In the genomic region with DNA sequence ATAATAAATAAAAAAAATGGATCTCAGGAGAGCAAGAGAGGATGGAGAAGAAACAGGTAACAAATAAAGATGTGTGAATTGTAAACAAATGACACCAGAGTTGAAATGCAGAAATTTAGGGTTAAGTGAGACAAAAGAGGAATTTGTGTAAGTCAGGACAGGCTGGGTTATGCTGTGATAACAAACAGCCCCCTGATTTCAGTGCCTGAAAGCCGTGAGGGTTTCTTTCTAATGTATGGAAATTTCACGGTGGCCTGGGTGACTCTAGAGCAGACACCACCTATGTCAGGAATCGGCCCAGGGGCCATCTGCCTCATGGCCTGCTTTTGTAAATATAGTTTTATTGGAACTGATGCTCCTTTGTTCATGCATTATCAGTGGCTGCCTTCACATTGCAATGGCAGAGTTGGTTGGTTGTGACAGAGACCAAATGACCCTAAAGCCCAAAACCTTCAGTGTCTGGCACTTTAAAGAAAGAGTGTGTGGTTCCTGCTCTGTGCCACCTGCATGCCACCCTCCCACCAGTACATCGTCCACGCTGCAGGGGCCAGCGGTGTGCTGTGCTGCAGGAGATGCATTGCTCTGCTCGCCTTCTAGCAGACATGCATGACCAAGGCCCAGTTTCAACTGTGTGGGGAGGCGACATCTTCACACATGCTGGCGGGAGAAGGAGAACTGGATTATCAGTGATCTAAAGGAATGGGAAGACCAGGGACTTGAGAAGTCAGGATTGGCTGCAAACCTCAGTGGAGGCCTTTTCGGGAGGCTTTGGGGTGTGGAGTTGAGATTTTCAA, we compare ENCODE assay signal across 2 cellular contexts.
TF ChIP-seq lines count a peak whose summit lies in the region.

No MANE protein-coding gene starts in this region.

TF ChIP-seq in IMR-90, 13 proteins besides CTCF, POLR2A, EP300 and RAD21:
- TF ChIP-seq RFX5 (IDR thresholded peaks at IDR 0.05; ENCODE audit: low read depth, low read length) (no peak), CHD1 (IDR thresholded peaks at IDR 0.05; ENCODE audit: low read depth, low read length) (no peak), FOS (IDR thresholded peaks at IDR 0.05; ENCODE audit: low read depth, low read length) (no peak), RCOR1 (IDR thresholded peaks at IDR 0.05; ENCODE audit: insufficient replicate concordance, low read length) (no peak), MAZ (IDR thresholded peaks at IDR 0.05; ENCODE audit: borderline replicate concordance, low read depth, low read length) (no peak), MXI1 (IDR thresholded peaks at IDR 0.05; ENCODE audit: borderline replicate concordance, low read depth, low read length) (no peak), NFE2L2 (IDR thresholded peaks at IDR 0.05; ENCODE audit: low read depth, low read length) (no peak), MAFK (IDR thresholded peaks at IDR 0.05; ENCODE audit: low read depth, low read length) (no peak), CEBPB (IDR thresholded peaks at IDR 0.05; ENCODE audit: low read depth, low read length) (no peak), SMC3 (IDR thresholded peaks at IDR 0.05; ENCODE audit: low read depth, low read length) (no peak), BHLHE40 (IDR thresholded peaks at IDR 0.05; ENCODE audit: low read depth, low read length) (no peak)
- TF ChIP-seq, protein P1, sequence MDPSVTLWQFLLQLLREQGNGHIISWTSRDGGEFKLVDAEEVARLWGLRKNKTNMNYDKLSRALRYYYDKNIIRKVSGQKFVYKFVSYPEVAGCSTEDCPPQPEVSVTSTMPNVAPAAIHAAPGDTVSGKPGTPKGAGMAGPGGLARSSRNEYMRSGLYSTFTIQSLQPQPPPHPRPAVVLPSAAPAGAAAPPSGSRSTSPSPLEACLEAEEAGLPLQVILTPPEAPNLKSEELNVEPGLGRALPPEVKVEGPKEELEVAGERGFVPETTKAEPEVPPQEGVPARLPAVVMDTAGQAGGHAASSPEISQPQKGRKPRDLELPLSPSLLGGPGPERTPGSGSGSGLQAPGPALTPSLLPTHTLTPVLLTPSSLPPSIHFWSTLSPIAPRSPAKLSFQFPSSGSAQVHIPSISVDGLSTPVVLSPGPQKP (IDR thresholded peaks at IDR 0.05; ENCODE audit: borderline replicate concordance, low read depth, low read length), result no peak
- TF ChIP-seq, protein P2, sequence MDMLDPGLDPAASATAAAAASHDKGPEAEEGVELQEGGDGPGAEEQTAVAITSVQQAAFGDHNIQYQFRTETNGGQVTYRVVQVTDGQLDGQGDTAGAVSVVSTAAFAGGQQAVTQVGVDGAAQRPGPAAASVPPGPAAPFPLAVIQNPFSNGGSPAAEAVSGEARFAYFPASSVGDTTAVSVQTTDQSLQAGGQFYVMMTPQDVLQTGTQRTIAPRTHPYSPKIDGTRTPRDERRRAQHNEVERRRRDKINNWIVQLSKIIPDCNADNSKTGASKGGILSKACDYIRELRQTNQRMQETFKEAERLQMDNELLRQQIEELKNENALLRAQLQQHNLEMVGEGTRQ (IDR thresholded peaks at IDR 0.05; ENCODE audit: low read depth, low read length), result no peak

TF ChIP-seq in K562, 482 proteins besides CTCF, POLR2A, EP300 and RAD21:
- TF ChIP-seq ZNF12 (CRISPR knock-in tag; IDR thresholded peaks at IDR 0.05), result peak; percentile 90
- no peak for TF ChIP-seq ZEB2 (IDR thresholded peaks at IDR 0.05)
